ENCODE assay signal across 11 cellular contexts in genomic region chr1:176515310-176515709, GRCh38. TPM values are rescaled to one million over a fixed set of nuclear protein-coding genes. Genes with fewer than 3 reads are reported as not detected.
A peak's percentile ranks its signal among the peaks of the same experiment; 100 is the strongest.
DNase-seq lines count a peak whose midpoint lies in the region; ATAC-seq lines count a peak whose summit lies in the region.
"Had no signal": no experiment of that assay in that cellular context is flagged by ENCODE, and none has a peak within 500 bp of the region (broad histone marks: within the 10 kb centered on the region; RNA-seq: fewer than 3 reads in every experiment).

No MANE protein-coding gene starts in this region.

- no peak for ATAC-seq in GM18858 (IDR thresholded peaks at IDR 0.05; ENCODE audit: unreplicated experiment)
- ATAC-seq: activated CD4-positive, CD25-positive, alpha-beta regulatory T cell treated with anti-CD3 and anti-CD28 coated beads, Interleukin-2, amount 50 U/mL, for 24 hours; esophagus mucosa; HCT116 had no signal

- in situ Hi-C loops in SK-MEL-5 (cut with HindIII; ENCODE audit: low pct_unique_long_range_greater_than_20kb, low sequenced_read_pairs): no loop called here

- DNase-seq in COLO829 (ENCODE audit: low spot score) (peak; percentile 10), LHCN-M2 (ENCODE audit: low read depth) (peak; percentile 5), SK-MEL-5 (ENCODE audit: low read depth, low spot score) (peak; percentile 53), kidney glomerular epithelial cell (lab: John Stamatoyannopoulos, UW) (peak; percentile 100), AG08396 (ENCODE audit: low spot score) (no peak), ecto neural progenitor cell (ENCODE audit: low spot score) (no peak), NCI-H1930 (lab: John Stamatoyannopoulos, UW) (no peak)

RNA-seq across cellular contexts. Expression of gene PAPPA2, which starts 52.3 kb away (rescaled TPM):
- 0.06 TPM in 2 replicates for total RNA-seq in LHCN-M2 (2014; rRNA removed)
- polyA plus RNA-seq in LHCN-M2 (2012): not detected
- total RNA-seq in SK-MEL-5 (2014; rRNA removed; shearing (Covaris generic)): 1.3 and 2.0 TPM in 2 replicates
- 1.1 and 2.1 TPM in 2 replicates for polyA plus RNA-seq in SK-MEL-5 (2015; cell fraction: cytosol; rRNA removed)
- polyA plus RNA-seq in SK-MEL-5 (2015; cell fraction: nucleus; rRNA removed): 0.32 and 2.6 TPM in 2 replicates

Comparison
In these comparisons a context has a peak if more than half of its experiments do, and no peak if none do; other contexts are left out.
1. DNase-seq: peak in COLO829 (single experiment), LHCN-M2 (single experiment), SK-MEL-5 (single experiment) and kidney glomerular epithelial cell (single experiment); none in AG08396 (single experiment), ecto neural progenitor cell (single experiment) and NCI-H1930 (0 of 2).